In genomic region chr20:63495771-63496403, GRCh38 we compare ENCODE assay signal across 1 cellular context.
TF ChIP-seq lines count a peak whose summit lies in the region.

No MANE protein-coding gene starts in this region.

TF ChIP-seq in endothelial cell of umbilical vein, 7 proteins besides CTCF, POLR2A, EP300 and RAD21:
- TF ChIP-seq POLR2AphosphoS5 (IDR thresholded peaks at IDR 0.05; ENCODE audit: insufficient read depth, low read depth, low read length) (no peak), MYC (IDR thresholded peaks at IDR 0.05; ENCODE audit: low read depth, low read length) (no peak), GATA2 (IDR thresholded peaks at IDR 0.05; ENCODE audit: insufficient read depth, insufficient read length, low read depth, low read length) (no peak), FOS (IDR thresholded peaks at IDR 0.05; ENCODE audit: borderline replicate concordance, insufficient read depth, low read length) (no peak)
